Comparison of ENCODE assay signal across 8 cellular contexts in the genomic region with DNA sequence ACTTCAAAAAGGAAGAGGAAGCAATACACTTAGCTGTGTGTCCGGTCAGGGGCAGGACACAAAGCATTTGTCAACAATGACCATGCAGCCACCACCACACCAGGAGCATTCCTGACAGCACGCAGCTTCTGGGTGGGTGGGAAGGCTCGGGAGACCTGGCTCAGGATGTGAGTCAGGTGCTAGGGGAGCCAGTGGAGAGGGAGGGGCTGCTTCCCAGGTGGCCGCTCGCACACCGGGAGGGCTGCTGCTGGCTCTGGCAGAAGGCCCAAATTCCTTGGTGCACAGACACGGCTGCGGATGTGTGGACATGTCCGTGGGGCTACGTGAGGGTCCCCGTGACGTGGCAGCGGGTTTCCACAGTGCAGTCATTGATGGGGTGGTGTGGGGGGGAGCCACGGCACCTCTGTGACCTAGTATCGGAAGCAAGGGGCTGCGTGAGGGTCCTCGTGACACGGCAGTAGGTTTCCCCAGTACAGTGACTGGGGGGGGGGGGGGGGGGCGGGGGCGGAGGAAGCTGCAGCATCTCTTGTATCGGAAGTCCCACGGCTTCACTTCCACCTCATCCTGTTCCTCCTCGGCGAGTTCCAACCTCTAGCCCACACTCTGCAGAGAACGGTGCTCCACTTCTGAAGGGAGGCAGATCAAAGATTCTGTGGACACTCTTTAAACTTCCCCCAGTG.
DNase-seq lines count a peak whose midpoint lies in the region; TF ChIP-seq lines count a peak whose summit lies in the region.

No MANE protein-coding gene starts in this region.

- no peak overlapping the region for H3K27ac ChIP-seq in testis

- intact Hi-C loops in posterior vena cava (cut with DNase I) = loop anchor here in 1 of 2 donors (10.0 kb wide), 1 partner anchor 314 kb away; no protein-coding TSS in a partner anchor
- intact Hi-C loops in testis (cut with DNase I; ENCODE audit: low total_unique reads) = loop anchor here (10.0 kb wide), 1 partner anchor 174 kb away; the partner anchor contains the start of gene SPG7

- H3K36me3 ChIP-seq in H7 (replicated peaks; ENCODE audit: control insufficient read depth, insufficient read depth, low read length) (no peaks in the 10 kb centered on the region; the same call in 1 of the 2 replicates), testis (ENCODE audit: low read depth, missing control alignments) (no peaks in the 10 kb centered on the region)

- TF ChIP-seq CTCF in endothelial cell (IDR thresholded peaks at IDR 0.05; ENCODE audit: unreplicated experiment) (no peak), testis (IDR thresholded peaks at IDR 0.05) (no peak)

- no peaks in the 10 kb centered on the region for H3K9me3 ChIP-seq in testis

- DNase-seq in H7 = peak; percentile 79
- DNase-seq in SW 1271 (lab: John Stamatoyannopoulos, UW) = peak; percentile 68 to 87
- DNase-seq in endothelial cell (ENCODE audit: low spot score) = peak; percentile 50
- DNase-seq in posterior vena cava (ENCODE audit: low spot score) = peak; percentile 78
- DNase-seq in stimulated activated CD4-positive, alpha-beta T cell treated with anti-CD3 and anti-CD28 coated beads, Interleukin-1b, Interleukin-23, amount 100 ng/mL, for 48 hours = no peak
- DNase-seq in testis = no peak
- no peak for DNase-seq in OCI-M1 (lab: John Stamatoyannopoulos, UW)
- no peak for DNase-seq in middle frontal gyrus (ENCODE audit: extremely low spot score, low spot score)

- no peak for TF ChIP-seq POLR2A in testis (IDR thresholded peaks at IDR 0.05)

- peaks cover 42% of the 10 kb centered on the region for H3K4me1 ChIP-seq in testis

- H3K27me3 Mint-ChIP-seq in endothelial cell (ENCODE audit: unreplicated experiment) = peaks cover 21% of the 10 kb centered on the region

- WGBS in testis, 2 donors = 49 to 58% methylated on average over 14 to 16 of the region's 25 CpGs

- peaks cover 73% of the 10 kb centered on the region for H3K4me1 Mint-ChIP-seq in endothelial cell (ENCODE audit: unreplicated experiment)

- H3K27me3 ChIP-seq in H7 (ENCODE audit: control insufficient read depth, insufficient read depth, low read length) (no peaks in the 10 kb centered on the region), testis (no peaks in the 10 kb centered on the region)

- H3K36me3 Mint-ChIP-seq in endothelial cell (ENCODE audit: low read depth, unreplicated experiment) = peaks cover 5% of the 10 kb centered on the region

- H3K4me3 ChIP-seq in H7 (ENCODE audit: insufficient read depth, low read depth, low read length) (no peak overlapping the region), testis (no peak overlapping the region)

- H3K27ac Mint-ChIP-seq in endothelial cell (ENCODE audit: unreplicated experiment) = peak overlapping the region; percentile 61

- no peak overlapping the region for H3K4me3 Mint-ChIP-seq in endothelial cell (ENCODE audit: unreplicated experiment)

- H3K9me3 Mint-ChIP-seq in endothelial cell (ENCODE audit: unreplicated experiment) = no peaks in the 10 kb centered on the region

Comparison
In these comparisons a context has a peak if more than half of its experiments do, and no peak if none do; other contexts are left out.
1. DNase-seq: peak in H7 (single experiment), SW 1271 (2 of 2), endothelial cell (single experiment) and posterior vena cava (single experiment); none in stimulated activated CD4-positive, alpha-beta T cell treated with anti-CD3 and anti-CD28 coated beads, Interleukin-1b, Interleukin-23, amount 100 ng/mL, for 48 hours (single experiment), testis (single experiment), OCI-M1 (single experiment) and middle frontal gyrus (single experiment).